Comparison of ENCODE assay signal across 8 cellular contexts in the genomic region with DNA sequence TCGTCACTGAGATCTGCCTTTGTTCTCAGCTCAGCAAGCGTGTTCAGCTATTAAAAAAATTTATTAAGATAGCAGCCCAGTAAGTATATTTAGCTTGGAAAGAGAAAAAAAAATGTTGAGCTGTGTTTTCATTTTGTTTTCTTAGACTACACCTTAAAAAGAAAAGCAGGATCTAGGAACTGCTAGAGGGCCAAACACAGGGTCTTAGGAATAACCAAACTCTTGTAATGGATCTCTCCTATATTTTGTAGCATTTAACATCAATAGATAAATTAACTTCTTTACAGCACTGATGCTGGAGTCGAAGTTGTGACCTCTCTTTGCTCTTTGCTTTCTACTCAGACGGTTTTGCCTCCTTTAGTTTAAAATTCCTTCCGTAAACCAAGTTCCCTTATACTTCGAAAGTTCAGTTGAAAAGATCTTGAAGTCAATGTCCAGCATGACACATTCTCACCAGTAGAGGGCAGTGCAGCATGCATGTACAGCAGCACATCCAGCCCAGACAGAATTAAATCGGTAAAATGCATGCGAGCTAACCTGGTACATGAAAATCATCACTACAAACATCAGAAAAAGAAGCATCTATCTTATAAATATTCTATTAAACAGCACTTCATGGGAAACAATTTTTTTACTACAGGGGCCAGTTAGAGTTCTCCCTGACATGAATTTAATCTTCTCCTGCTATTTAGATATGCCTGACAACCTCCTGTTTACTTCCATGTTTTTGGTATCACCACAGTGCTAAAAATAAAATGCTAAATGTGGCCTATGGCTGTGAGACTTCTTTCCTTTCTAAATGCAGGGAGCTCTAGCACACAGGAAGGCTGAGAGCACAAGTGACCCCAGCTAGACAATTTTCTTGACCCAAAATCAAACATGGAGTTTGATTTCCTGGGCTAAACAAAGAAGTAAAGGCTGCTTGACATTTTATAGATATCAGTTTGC.
DNase-seq lines count a peak whose midpoint lies in the region; ATAC-seq lines count a peak whose summit lies in the region.

No MANE protein-coding gene starts in this region.

- peak; percentile 51 for ATAC-seq in HG02642 (IDR thresholded peaks at IDR 0.05; ENCODE audit: poor library complexity, unreplicated experiment)
- ATAC-seq in central memory CD8-positive, alpha-beta T cell (replicated peaks; ENCODE audit: extremely low read depth, poor library complexity, severe bottlenecking), result peak; percentile 58
- ATAC-seq in GM18873 (IDR thresholded peaks at IDR 0.05; ENCODE audit: low FRiP score, unreplicated experiment), result no peak

- no peaks in the 10 kb centered on the region for H3K36me3 Mint-ChIP-seq in central memory CD8-positive, alpha-beta T cell (ENCODE audit: insufficient read depth)

- H3K9me3 Mint-ChIP-seq in central memory CD8-positive, alpha-beta T cell, result no peaks in the 10 kb centered on the region

- no peak overlapping the region for H3K27ac Mint-ChIP-seq in central memory CD8-positive, alpha-beta T cell (ENCODE audit: low read depth)

- H3K4me3 Mint-ChIP-seq in central memory CD8-positive, alpha-beta T cell, result no peak overlapping the region

- DNase-seq in DMS114 treated with DMSO at 0.1 percent for 48 hours (lab: John Stamatoyannopoulos, UW; ENCODE audit: unreplicated experiment) (peak; percentile 44), NCI-H345 (lab: John Stamatoyannopoulos, UW) (peak; percentile 76), kidney glomerular epithelial cell (lab: John Stamatoyannopoulos, UW) (peak; percentile 84)
- peak; percentile 24 to 62 (median 48) for DNase-seq in activated CD4-positive, CD25-positive, alpha-beta regulatory T cell (lab: John Stamatoyannopoulos, UW)
- peak; percentile 58 to 64 for DNase-seq in central memory CD8-positive, alpha-beta T cell (ENCODE audit: low spot score in 2 of 2)
- peak; percentile 61 to 66 for DNase-seq in stimulated activated CD4-positive, alpha-beta T cell treated with anti-CD3 and anti-CD28 coated beads, Interleukin-15, amount 100 ng/mL, for 48 hours (ENCODE audit: low read depth in 2 of 2)

- peaks cover 9% of the 10 kb centered on the region for H3K27me3 Mint-ChIP-seq in central memory CD8-positive, alpha-beta T cell

- H3K4me1 Mint-ChIP-seq in central memory CD8-positive, alpha-beta T cell, result peaks cover 6% of the 10 kb centered on the region
